ENCODE assay signal across 22 cellular contexts in genomic region chr2:208042041-208042440, GRCh38. TPM values are rescaled to one million over a fixed set of nuclear protein-coding genes. Genes with fewer than 3 reads are reported as not detected.
A peak's percentile ranks its signal among the peaks of the same experiment; 100 is the strongest.
DNase-seq lines count a peak whose midpoint lies in the region; ATAC-seq and TF ChIP-seq lines count a peak whose summit lies in the region.
"Had no signal": no experiment of that assay in that cellular context is flagged by ENCODE, and none has a peak within 500 bp of the region (broad histone marks: within the 10 kb centered on the region; RNA-seq: fewer than 3 reads in every experiment).

No MANE protein-coding gene starts in this region.

- DNase-seq in GM03348 (ENCODE audit: low spot score) = peak; percentile 38
- no peak for DNase-seq in RWPE2 (ENCODE audit: low spot score)
- peak; percentile 24 for DNase-seq in epithelial cell of esophagus (ENCODE audit: low read depth)
- DNase-seq in mucosa of descending colon = no peak
- no peak for DNase-seq in Ammon's horn (ENCODE audit: low spot score)
- no peak for DNase-seq in GM13977 (ENCODE audit: low spot score)
- DNase-seq: activated B cell treated with CpG ODN at 0.5 μM for 24 hours; activated CD8-positive, alpha-beta memory T cell treated with anti-CD3 and anti-CD28 coated beads for 24 hours; cerebellar nuclear complex; effector memory CD8-positive, alpha-beta T cell; gastrocnemius medialis; GOT3; naive thymus-derived CD8-positive, alpha-beta T cell; NCI-H2227 treated with DMSO at 0.1 percent for 48 hours; NK-92 treated with Interleukin-12 subunit alpha and Interleukin-12 subunit beta, amount 100 ng/mL, for 24 hours; posterior cingulate gyrus; T-helper 1 cell had no signal

- H3K27me3 ChIP-seq in RWPE2 (ENCODE audit: insufficient read depth, poor library complexity, severe bottlenecking) = no peaks in the 10 kb centered on the region
- H3K27me3 ChIP-seq: BLaER1, gastrocnemius medialis had no signal

- intact Hi-C loops in mucosa of descending colon (cut with DNase I, micrococcal nuclease) = loop anchor here (10.0 kb wide), 1 partner anchor 297 kb away; no protein-coding TSS in a partner anchor

- no peak overlapping the region for H3K27ac ChIP-seq in RWPE2 (ENCODE audit: poor library complexity, severe bottlenecking)
- H3K27ac ChIP-seq: BLaER1, gastrocnemius medialis, KMS-11 had no signal

- ATAC-seq in RWPE2 (ENCODE audit: low read depth) (peak; percentile 26; the same call in 1 of the 3 replicates), mucosa of descending colon (peak; percentile 88), HG03439 (IDR thresholded peaks at IDR 0.05; ENCODE audit: unreplicated experiment) (no peak), GM18868 (IDR thresholded peaks at IDR 0.05; ENCODE audit: unreplicated experiment) (no peak)
- ATAC-seq: effector memory CD8-positive, alpha-beta T cell; gastrocnemius medialis; naive thymus-derived CD8-positive, alpha-beta T cell had no signal

- TF ChIP-seq CTCF in RWPE2 (IDR thresholded peaks at IDR 0.05; ENCODE audit: poor library complexity, severe bottlenecking) = no peak
- no peak for TF ChIP-seq CTCF in epithelial cell of esophagus (IDR thresholded peaks at IDR 0.05; ENCODE audit: insufficient read depth, low read depth, low read length, missing control alignments)
- no peak for TF ChIP-seq CTCF in mucosa of descending colon (IDR thresholded peaks at IDR 0.05)
- TF ChIP-seq CTCF in GM13977 (IDR thresholded peaks at IDR 0.05; ENCODE audit: extremely low read depth, insufficient read depth, missing control alignments) = no peak

- no peaks in the 10 kb centered on the region for H3K9me3 ChIP-seq in RWPE2 (ENCODE audit: severe bottlenecking)
- H3K9me3 ChIP-seq in mucosa of descending colon = no peaks in the 10 kb centered on the region
- H3K9me3 ChIP-seq: BLaER1, gastrocnemius medialis had no signal

- H3K36me3 ChIP-seq in RWPE2 (ENCODE audit: low read depth) (no peaks in the 10 kb centered on the region), mucosa of descending colon (ENCODE audit: low read depth) (no peaks in the 10 kb centered on the region)
- H3K36me3 ChIP-seq: BLaER1, gastrocnemius medialis had no signal

- H3K4me1 ChIP-seq in RWPE2 (ENCODE audit: insufficient read depth, poor library complexity, severe bottlenecking) (no peaks in the 10 kb centered on the region), mucosa of descending colon (ENCODE audit: low read depth) (no peaks in the 10 kb centered on the region)
- H3K4me1 ChIP-seq: gastrocnemius medialis had no signal

- H3K4me3 ChIP-seq in RWPE2 (ENCODE audit: severe bottlenecking) = no peak overlapping the region
- H3K4me3 ChIP-seq in epithelial cell of esophagus (ENCODE audit: low read length) = no peak overlapping the region
- no peak overlapping the region for H3K4me3 ChIP-seq in mucosa of descending colon
- H3K4me3 ChIP-seq: BLaER1, gastrocnemius medialis, lung had no signal

- in situ Hi-C loops in GM13977 (cut with MboI; ENCODE audit: low pct_unique_long_range_greater_than_20kb, low sequenced_read_pairs, unreplicated experiment) = no loop called here

RNA-seq across cellular contexts. Expression of gene PLEKHM3, which starts 16.7 kb away (rescaled TPM):
- total RNA-seq in mucosa of descending colon = 10 to 100 TPM in 2 of 3 donors, 1 to 10 TPM in 1; 9.7 to 21.1 (median 12.9) TPM

Comparison
In these comparisons a context has a peak if more than half of its experiments do, and no peak if none do; other contexts are left out.
1. DNase-seq: peak in GM03348 (single experiment) and epithelial cell of esophagus (single experiment); none in RWPE2 (single experiment), mucosa of descending colon (0 of 3), Ammon's horn (single experiment) and GM13977 (single experiment).
2. ATAC-seq: peak in RWPE2 (single experiment) and mucosa of descending colon (single experiment); none in HG03439 (single experiment) and GM18868 (single experiment).